Comparison of ENCODE assay signal across 12 cellular contexts in genomic region chr2:23523651-23524260, GRCh38.
DNase-seq lines count a peak whose midpoint lies in the region; ATAC-seq and TF ChIP-seq lines count a peak whose summit lies in the region.
"Had no signal": no experiment of that assay in that cellular context is flagged by ENCODE, and none has a peak within 500 bp of the region (broad histone marks: within the 10 kb centered on the region; RNA-seq: fewer than 3 reads in every experiment).

No MANE protein-coding gene starts in this region.

- no peaks in the 10 kb centered on the region for H3K27me3 Mint-ChIP-seq in MCF 10A (ENCODE audit: insufficient read depth, unreplicated experiment)
- peaks cover 5% of the 10 kb centered on the region for H3K27me3 Mint-ChIP-seq in activated CD8-positive, alpha-beta T cell treated with anti-CD3 and anti-CD28 coated beads for 36 hours
- H3K27me3 Mint-ChIP-seq: T-cell had no signal

- TF ChIP-seq CTCF in MCF 10A (IDR thresholded peaks at IDR 0.05; ENCODE audit: unreplicated experiment), result no peak
- no peak for TF ChIP-seq CTCF in activated CD8-positive, alpha-beta T cell treated with anti-CD3 and anti-CD28 coated beads for 36 hours (IDR thresholded peaks at IDR 0.05)

- CTCF ChIA-PET in MCF 10A (lab: Yijun Ruan, JAX), result interaction anchor here (0.6 kb wide), 1 partner anchor 623 kb away, joined by 3 read pairs; no protein-coding TSS in a partner anchor
- CTCF ChIA-PET in activated CD8-positive, alpha-beta T cell treated with anti-CD3 and anti-CD28 coated beads for 36 hours (lab: Charles Lee), result no interaction called here

- BruUV-seq in MCF 10A (replicated peaks; lab: Mats Ljungman, UMichigan), result no TSS peak

- no peaks in the 10 kb centered on the region for H3K9me3 Mint-ChIP-seq in MCF 10A (ENCODE audit: unreplicated experiment)
- H3K9me3 Mint-ChIP-seq in activated CD8-positive, alpha-beta T cell treated with anti-CD3 and anti-CD28 coated beads for 36 hours, result no peaks in the 10 kb centered on the region
- H3K9me3 Mint-ChIP-seq: naive thymus-derived CD8-positive, alpha-beta T cell; T-cell had no signal

- H3K4me3 ChIP-seq in muscle layer of colon (ENCODE audit: low read depth in 1 of 2, low read length in 2 of 2), result no peak overlapping the region
- H3K4me3 ChIP-seq: heart left ventricle had no signal

- H3K27me3 ChIP-seq in muscle layer of colon (ENCODE audit: control insufficient read depth in 1 of 2, insufficient read depth in 2 of 2, low read length in 2 of 2), result no peaks in the 10 kb centered on the region
- H3K27me3 ChIP-seq: heart left ventricle had no signal

- intact Hi-C loops in MCF 10A (cut with micrococcal nuclease), result no loop called here
- intact Hi-C loops in activated CD8-positive, alpha-beta T cell treated with anti-CD3 and anti-CD28 coated beads for 36 hours (cut with micrococcal nuclease), result no loop called here

- H3K9me3 ChIP-seq in muscle layer of colon (ENCODE audit: low read length), result no peaks in the 10 kb centered on the region
- H3K9me3 ChIP-seq: heart left ventricle had no signal

- H3K36me3 ChIP-seq in muscle layer of colon (ENCODE audit: insufficient read depth, low read length), result no peaks in the 10 kb centered on the region
- H3K36me3 ChIP-seq: heart left ventricle had no signal

- peak; percentile 37 for DNase-seq in M059J (ENCODE audit: low read depth)
- DNase-seq in MCF 10A (ENCODE audit: unreplicated experiment), result no peak
- DNase-seq in ureter (ENCODE audit: low spot score), result peak; percentile 76
- no peak for DNase-seq in activated CD8-positive, alpha-beta T cell treated with anti-CD3 and anti-CD28 coated beads for 36 hours
- DNase-seq: activated CD8-positive, alpha-beta memory T cell treated with anti-CD3 and anti-CD28 coated beads, Interleukin-2, amount 50 U/mL, for 48 hours; cerebellar nuclear complex; naive thymus-derived CD8-positive, alpha-beta T cell; T-cell had no signal

- H3K27ac ChIP-seq in muscle layer of colon (ENCODE audit: low read depth, low read length), result peak overlapping the region; percentile 93

- no peak for ATAC-seq in HG03565 (IDR thresholded peaks at IDR 0.05; ENCODE audit: unreplicated experiment)
- ATAC-seq in activated CD8-positive, alpha-beta T cell treated with anti-CD3 and anti-CD28 coated beads for 36 hours, result no peak
- no peak for ATAC-seq in GM21381 (IDR thresholded peaks at IDR 0.05; ENCODE audit: unreplicated experiment)
- ATAC-seq: naive thymus-derived CD8-positive, alpha-beta T cell; T-cell had no signal

- peak overlapping the region; percentile 49 for H3K27ac Mint-ChIP-seq in MCF 10A (ENCODE audit: low read depth, unreplicated experiment)
- H3K27ac Mint-ChIP-seq in activated CD8-positive, alpha-beta T cell treated with anti-CD3 and anti-CD28 coated beads for 36 hours, result no peak overlapping the region
- H3K27ac Mint-ChIP-seq: T-cell had no signal

- H3K9ac ChIP-seq in muscle layer of colon (ENCODE audit: low read length), result peak overlapping the region; percentile 56

- H3K4me1 ChIP-seq in muscle layer of colon (ENCODE audit: insufficient read depth, low read length), result peaks cover 41% of the 10 kb centered on the region

- H3K4me1 Mint-ChIP-seq in MCF 10A (ENCODE audit: insufficient read depth, unreplicated experiment), result peaks cover 17% of the 10 kb centered on the region
- H3K4me1 Mint-ChIP-seq in activated CD8-positive, alpha-beta T cell treated with anti-CD3 and anti-CD28 coated beads for 36 hours (ENCODE audit: low read depth), result peaks cover 8% of the 10 kb centered on the region

- no peak overlapping the region for H3K4me3 Mint-ChIP-seq in MCF 10A (ENCODE audit: unreplicated experiment)
- no peak overlapping the region for H3K4me3 Mint-ChIP-seq in activated CD8-positive, alpha-beta T cell treated with anti-CD3 and anti-CD28 coated beads for 36 hours
- H3K4me3 Mint-ChIP-seq: naive thymus-derived CD8-positive, alpha-beta T cell; T-cell had no signal

- POLR2A ChIA-PET in MCF 10A (lab: Yijun Ruan, JAX), result interaction anchor here (0.7 kb wide), 1 partner anchor 97 kb away, joined by 3 read pairs; no protein-coding TSS in a partner anchor
- POLR2A ChIA-PET in activated CD8-positive, alpha-beta T cell treated with anti-CD3 and anti-CD28 coated beads for 36 hours (lab: Charles Lee), result no interaction called here

- H3K36me3 Mint-ChIP-seq in MCF 10A (ENCODE audit: insufficient read depth, unreplicated experiment), result peaks cover 5% of the 10 kb centered on the region
- no peaks in the 10 kb centered on the region for H3K36me3 Mint-ChIP-seq in activated CD8-positive, alpha-beta T cell treated with anti-CD3 and anti-CD28 coated beads for 36 hours (ENCODE audit: low read depth)
- H3K36me3 Mint-ChIP-seq: naive thymus-derived CD8-positive, alpha-beta T cell; T-cell had no signal

Comparison
In these comparisons a context has a peak if more than half of its experiments do, and no peak if none do; other contexts are left out.
1. DNase-seq: peak in M059J (single experiment) and ureter (single experiment); none in MCF 10A (single experiment) and activated CD8-positive, alpha-beta T cell treated with anti-CD3 and anti-CD28 coated beads for 36 hours (single experiment).